In the genomic region with DNA sequence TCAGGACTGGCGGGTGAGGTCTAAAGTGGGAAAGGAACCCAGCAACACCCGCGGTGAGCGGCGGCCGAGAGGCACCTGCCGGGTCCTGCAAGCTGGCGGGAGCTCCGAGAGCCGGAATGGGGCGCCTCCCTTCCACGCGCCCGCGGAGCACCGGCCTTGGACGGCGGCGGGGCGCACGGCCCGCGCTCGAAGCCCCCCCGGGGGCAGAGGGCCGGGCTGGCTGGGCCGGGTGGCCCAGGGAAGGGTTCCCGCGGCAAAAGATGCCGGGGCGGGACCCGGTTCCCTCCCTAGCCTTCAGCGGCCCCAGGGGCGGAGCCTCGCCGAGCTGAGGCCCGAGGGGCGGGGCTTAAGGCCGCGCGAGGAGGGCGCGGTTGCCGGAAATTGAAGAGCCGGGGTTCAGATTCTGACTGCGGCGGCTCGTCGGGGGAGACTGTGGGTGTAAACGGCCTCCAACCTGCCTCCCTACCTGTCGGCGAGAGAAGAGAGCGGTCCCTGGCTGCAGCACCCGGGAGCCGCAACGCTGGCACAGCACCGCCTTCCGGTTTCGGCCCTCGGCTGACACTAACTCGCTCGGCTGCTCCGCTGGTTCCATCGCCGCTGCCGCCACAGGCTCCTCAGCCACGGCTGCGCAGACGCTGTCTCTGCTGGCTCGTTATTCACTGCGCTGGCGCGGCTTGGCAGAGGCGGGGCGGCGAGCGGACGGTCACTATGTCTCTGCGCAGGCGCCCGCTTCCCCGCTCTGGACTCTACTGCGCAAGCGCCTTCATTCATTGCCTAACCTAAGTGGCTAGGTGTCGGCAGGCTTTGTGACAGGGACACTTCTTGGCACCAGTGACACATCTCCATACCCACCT, we compare ENCODE assay signal across 8 cellular contexts. TPM values are rescaled to one million over a fixed set of nuclear protein-coding genes. Genes with fewer than 3 reads are reported as not detected.
DNase-seq lines count a peak whose midpoint lies in the region; ATAC-seq and TF ChIP-seq lines count a peak whose summit lies in the region.

A gene (minus strand): TSS at position 643 of the 854 bp plus-strand sequence. CDS start 51 bp downstream, at position 592.

- 0 out of 4 replicates have a peak, but pooled peaks of 1 of the 2 experiments have one; percentile 5 for TF ChIP-seq CTCF in GM23338 (conservative IDR thresholded peaks at IDR 0.05; ENCODE audit: low read depth in 2 of 2)
- TF ChIP-seq CTCF in fibroblast of lung (conservative IDR thresholded peaks at IDR 0.05 in 1 of 2, IDR thresholded peaks at IDR 0.05 in 1 of 2; ENCODE audit: low read depth in 1 of 2, low read length in 2 of 2): peak in 1 of 2 donors; percentile 36
- no peak for TF ChIP-seq CTCF in natural killer cell (IDR thresholded peaks at IDR 0.05)

- H4K20me1 ChIP-seq in GM23338 (replicated peaks; ENCODE audit: insufficient read depth): no peaks in the 10 kb centered on the region; the same call in 1 of the 2 replicates
- H4K20me1 ChIP-seq in fibroblast of lung (ENCODE audit: control insufficient read depth, extremely low read depth, insufficient read depth, low read length): no peaks in the 10 kb centered on the region

- H3K4me3 Mint-ChIP-seq in GM23338: peak within 1 kb of the TSS; percentile 95
- H3K4me3 Mint-ChIP-seq in natural killer cell: peak within 1 kb of the TSS; percentile 97

- no peaks in the 10 kb centered on the region for H3K9me3 ChIP-seq in fibroblast of lung (ENCODE audit: control insufficient read depth, insufficient read depth, low read depth, low read length)

- H3K9me2 ChIP-seq in GM23338 (ENCODE audit: insufficient read depth): no peaks in the 10 kb centered on the region

- H3K4me3 ChIP-seq in GM23338 (peak within 1 kb of the TSS; percentile 76), fibroblast of lung (replicated peaks in 1 of 4; ENCODE audit: control extremely low read depth in 1 of 4, insufficient read depth in 1 of 4, low read depth in 3 of 4, low read length in 4 of 4) (peak within 1 kb of the TSS; percentile 55 to 82 (median 74))

- H3K79me2 ChIP-seq in GM23338 (replicated peaks; ENCODE audit: insufficient read depth) (0 out of 2 replicates have a peak, but pooled peaks cover 7% of the 10 kb centered on the region), fibroblast of lung (ENCODE audit: control insufficient read depth, insufficient read depth, low read length) (peaks cover 11% of the 10 kb centered on the region)

- peaks cover 16% of the 10 kb centered on the region; the same call in 2 of the 3 replicates for H3K36me3 Mint-ChIP-seq in GM23338 (ENCODE audit: low read depth)
- peaks cover 13% of the 10 kb centered on the region for H3K36me3 Mint-ChIP-seq in natural killer cell

- no peaks in the 10 kb centered on the region for H3K9me3 Mint-ChIP-seq in GM23338
- H3K9me3 Mint-ChIP-seq in natural killer cell: no peaks in the 10 kb centered on the region

- intact Hi-C loops in natural killer cell (cut with micrococcal nuclease): loop anchor here (2.0 to 5.0 kb wide), 4 partner anchors 38 to 109 kb away; a partner anchor contains a TSS

- peak within 1 kb of the TSS; percentile 96 for H3K27ac Mint-ChIP-seq in GM23338
- peak within 1 kb of the TSS; percentile 91 to 95 for H3K27ac Mint-ChIP-seq in natural killer cell

- no peaks in the 10 kb centered on the region; the same call in 1 of the 2 replicates for H3K36me3 ChIP-seq in GM23338 (ENCODE audit: insufficient read depth)
- peaks cover 5% of the 10 kb centered on the region for H3K36me3 ChIP-seq in fibroblast of lung (ENCODE audit: control insufficient read depth, insufficient read depth, low read length)

- H3K4me1 Mint-ChIP-seq in GM23338 (peaks cover 19% of the 10 kb centered on the region), natural killer cell (peaks cover 14 to 27% of the 10 kb centered on the region in 2 donors)

- H3K27me3 ChIP-seq in GM23338 (ENCODE audit: insufficient read depth): no peaks in the 10 kb centered on the region
- H3K27me3 ChIP-seq in fibroblast of lung (ENCODE audit: control insufficient read depth, insufficient read depth, low read length): no peaks in the 10 kb centered on the region

- peaks cover 12% of the 10 kb centered on the region; the same call in 1 of the 2 replicates for H3F3A ChIP-seq in GM23338 (replicated peaks; ENCODE audit: low read depth)

- H3K4me1 ChIP-seq in GM23338 (ENCODE audit: insufficient read depth) (peaks cover 14% of the 10 kb centered on the region), fibroblast of lung (ENCODE audit: control insufficient read depth, extremely low read depth, insufficient read depth, low read length) (no peaks in the 10 kb centered on the region)

- H3K9ac ChIP-seq in fibroblast of lung (ENCODE audit: insufficient read depth, low read length): peak within 1 kb of the TSS; percentile 75

- peak within 1 kb of the TSS; percentile 77 for H3K4me2 ChIP-seq in GM23338
- H3K4me2 ChIP-seq in fibroblast of lung (ENCODE audit: extremely low read depth, insufficient read depth, low read length): peak within 1 kb of the TSS; percentile 97

- peak within 1 kb of the TSS; percentile 96 for H2AFZ ChIP-seq in GM23338
- H2AFZ ChIP-seq in fibroblast of lung (ENCODE audit: low read length): peak within 1 kb of the TSS; percentile 92

- H3K27me3 Mint-ChIP-seq in GM23338 (ENCODE audit: insufficient read depth, low read depth, poor library complexity) (peaks cover 9% of the 10 kb centered on the region), natural killer cell (ENCODE audit: low read depth in 2 of 2) (no peaks in the 10 kb centered on the region)

- peak; percentile 88 for ATAC-seq in GM23338
- peak; percentile 91 to 96 (median 91) for ATAC-seq in natural killer cell

- DNase-seq in Daoy (ENCODE audit: low read depth) (peak; percentile 98), GM23338 (ENCODE audit: low spot score) (peak; percentile 96), LHCN-M2 (ENCODE audit: low read depth) (peak; percentile 88), RPMI8226 (peak; percentile 99), fibroblast of lung (ENCODE audit: low read depth in 2 of 2) (peak; percentile 89 to 91), natural killer cell (peak; percentile 96)
- peak; percentile 95 for DNase-seq in activated T-helper 1 cell treated with anti-CD3 and anti-CD28 coated beads, Interleukin-2, amount 50 U/mL, for 16 hours (ENCODE audit: low read depth in 1 of 2, low spot score in 1 of 2)
- DNase-seq in stimulated activated naive CD4-positive, alpha-beta T cell treated with Interleukin-2 at 50 U/mL for 16 hours (lab: John Stamatoyannopoulos, UW): peak; percentile 97

- H3K27ac ChIP-seq in GM23338 (ENCODE audit: low read depth) (peak within 1 kb of the TSS; percentile 70), fibroblast of lung (ENCODE audit: insufficient read depth, low read length) (peak within 1 kb of the TSS; percentile 48)

RNA-seq across cellular contexts. Expression of the gene that starts here (rescaled TPM):
- 5.8 and 5.9 TPM in 2 replicates for total RNA-seq in Daoy (2014; rRNA removed; shearing (Covaris generic))
- total RNA-seq in GM23338 (2014; rRNA removed; shearing (Covaris generic)): 4.0 and 4.9 TPM in 2 replicates
- 6.9 and 7.6 TPM in 2 replicates for polyA plus RNA-seq in GM23338 (2016; fragmentation: Nextera tagmentation; extraction: Ambion mirVana)
- total RNA-seq in LHCN-M2 (2014; rRNA removed): 6.6 and 7.1 TPM in 2 replicates
- polyA plus RNA-seq in LHCN-M2 (2012): 11.8 TPM
- total RNA-seq in fibroblast of lung: 4.4 and 5.9 TPM in 2 replicates
- 14.6 and 15.8 TPM in 2 replicates for polyA plus RNA-seq in fibroblast of lung
- 9.4 and 12.1 TPM in 2 replicates for polyA plus RNA-seq in fibroblast of lung (2012)
- polyA minus RNA-seq in fibroblast of lung (ENCODE audit: low replicate concordance): 1.5 and 7.4 TPM in 2 replicates
- total RNA-seq in natural killer cell: 10 to 100 TPM; 13.3 to 26.4 (median 21.5) TPM

Comparison
In these comparisons a context has a peak if more than half of its experiments do, and no peak if none do; other contexts are left out.
1. Peak in every context shown above with its lines: DNase-seq, ATAC-seq, H3K4me3 ChIP-seq and H3K27ac ChIP-seq.